18 cellular contexts compared by ENCODE assay signal in genomic region chr5:37867634-37868033, GRCh38. TPM values are rescaled to one million over a fixed set of nuclear protein-coding genes. Genes with fewer than 3 reads are reported as not detected.
A peak's percentile ranks its signal among the peaks of the same experiment; 100 is the strongest.
DNase-seq lines count a peak whose midpoint lies in the region; ATAC-seq and TF ChIP-seq lines count a peak whose summit lies in the region.
"Had no signal": no experiment of that assay in that cellular context is flagged by ENCODE, and none has a peak within 500 bp of the region (broad histone marks: within the 10 kb centered on the region; RNA-seq: fewer than 3 reads in every experiment).

No MANE protein-coding gene starts in this region.

- no peak overlapping the region for H3K4me2 ChIP-seq in mesendoderm (ENCODE audit: low read length)

- no peaks in the 10 kb centered on the region for H3K27me3 ChIP-seq in mesendoderm (ENCODE audit: insufficient read depth, low read length, poor library complexity)
- no peaks in the 10 kb centered on the region for H3K27me3 ChIP-seq in left lung
- H3K27me3 ChIP-seq: BE2C had no signal

- H3K9ac ChIP-seq in mesendoderm (ENCODE audit: low read length), result no peak overlapping the region

- TF ChIP-seq CTCF in astrocyte of the spinal cord (IDR thresholded peaks at IDR 0.05; ENCODE audit: low read depth, low read length) (no peak), left lung (IDR thresholded peaks at IDR 0.05) (no peak)

- no peak overlapping the region for H3K18ac ChIP-seq in mesendoderm (ENCODE audit: low read length)

- H3K36me3 ChIP-seq in mesendoderm (ENCODE audit: control insufficient read depth, insufficient read depth, low read length) (no peaks in the 10 kb centered on the region), left lung (no peaks in the 10 kb centered on the region)
- H3K36me3 ChIP-seq: BE2C had no signal

- no peak overlapping the region for H2BK5ac ChIP-seq in mesendoderm (ENCODE audit: low read length)

- H3K79me2 ChIP-seq in mesendoderm (ENCODE audit: control insufficient read depth, insufficient read depth, low read length), result no peaks in the 10 kb centered on the region

- no CpG with 5 or more reads among the region's 3 CpGs for WGBS in mesendoderm (ENCODE audit: extremely low coverage, insufficient coverage, low lambda C conversion rate)

- intact Hi-C loops in left lung (cut with DNase I), result no loop called here

- no peak overlapping the region for H2BK120ac ChIP-seq in mesendoderm (ENCODE audit: low read depth, low read length)

- no peaks in the 10 kb centered on the region for H3K79me1 ChIP-seq in mesendoderm (ENCODE audit: low read length)

- DNase-seq in AG08396 (ENCODE audit: low spot score) (peak; percentile 32), HT1080 (ENCODE audit: low read depth) (peak; percentile 13), astrocyte of the spinal cord (ENCODE audit: low read depth, low spot score) (peak; percentile 23), mesendoderm (peak; percentile 33), G401 (ENCODE audit: low spot score) (no peak), dermis blood vessel endothelial cell (no peak), mesenteric fat pad (ENCODE audit: low spot score) (no peak), left lung (no peak)
- DNase-seq: BE2C; CD8-positive, alpha-beta memory T cell; DND-41; H9; NCI-H1092 treated with DMSO at 0.1 percent for 48 hours; NCI-H1694; NCI-H446; NCI-H748 treated with DMSO at 0.1 percent for 48 hours; PC-3 had no signal

- H3K23ac ChIP-seq in mesendoderm (ENCODE audit: low read length), result no peak overlapping the region

- no peak overlapping the region for H4K8ac ChIP-seq in mesendoderm (ENCODE audit: low read depth, low read length)

- no peak overlapping the region for H2AK5ac ChIP-seq in mesendoderm (ENCODE audit: low read length)

- no peak overlapping the region for H4K5ac ChIP-seq in mesendoderm (ENCODE audit: low read length)

- H3K9me3 ChIP-seq in left lung, result no peaks in the 10 kb centered on the region
- H3K9me3 ChIP-seq: BE2C had no signal

- no peak overlapping the region for H2BK15ac ChIP-seq in mesendoderm (replicated peaks; ENCODE audit: low read depth)

- ATAC-seq in left lung, result no peak
- ATAC-seq: PC-3 had no signal

- H3K56ac ChIP-seq in mesendoderm (ENCODE audit: low read length), result no peak overlapping the region

- in situ Hi-C loops in astrocyte of the spinal cord (cut with HindIII; ENCODE audit: low sequenced_read_pairs), result no loop called here
- in situ Hi-C loops in G401 (cut with HindIII; ENCODE audit: low sequenced_read_pairs), result no loop called here

- H3K4ac ChIP-seq in mesendoderm (ENCODE audit: low read depth, low read length), result no peak overlapping the region

- no peak overlapping the region for H3K4me3 ChIP-seq in astrocyte of the spinal cord (ENCODE audit: low read depth, low read length)
- H3K4me3 ChIP-seq in mesendoderm (ENCODE audit: low read length), result no peak overlapping the region
- H3K4me3 ChIP-seq in left lung, result no peak overlapping the region

- H3K4me1 ChIP-seq in mesendoderm (ENCODE audit: control insufficient read depth, low read depth, low read length) (no peaks in the 10 kb centered on the region), left lung (no peaks in the 10 kb centered on the region)
- H3K4me1 ChIP-seq: BE2C had no signal

- no peak overlapping the region for H3K27ac ChIP-seq in mesendoderm (ENCODE audit: low read depth, low read length)
- no peak overlapping the region for H3K27ac ChIP-seq in left lung

RNA-seq across cellular contexts. Expression of gene GDNF, which starts 27.8 kb away (rescaled TPM):
- total RNA-seq in HT1080 (2014; rRNA removed; shearing (Covaris generic)), result 1.0 and 1.4 TPM in 2 replicates
- 2.3 and 3.2 TPM in 2 replicates for polyA plus RNA-seq in HT1080 (2015; cell fraction: cytosol; rRNA removed)
- polyA plus RNA-seq in HT1080 (2015; cell fraction: nucleus; rRNA removed), result 2.6 and 3.2 TPM in 2 replicates
- 2.8 TPM for polyA plus RNA-seq in mesendoderm (2013, experiment 1 of 2)
- polyA plus RNA-seq in mesendoderm (2013, experiment 2 of 2), result 3.1 TPM
- not detected in 2 replicates for total RNA-seq in G401 (2014; rRNA removed; shearing (Covaris generic))
- total RNA-seq in dermis blood vessel endothelial cell, result not detected in 2 replicates
- total RNA-seq in mesenteric fat pad, result 0.13 TPM
- not detected for total RNA-seq in left lung
- total RNA-seq: CD8-positive, alpha-beta memory T cell; H9; HT-29; PC-3 had no signal
- polyA plus RNA-seq: CD8-positive, alpha-beta memory T cell had no signal

Comparison
In these comparisons a context has a peak if more than half of its experiments do, and no peak if none do; other contexts are left out.
1. DNase-seq: peak in AG08396 (single experiment), HT1080 (single experiment), astrocyte of the spinal cord (single experiment) and mesendoderm (single experiment); none in G401 (single experiment), dermis blood vessel endothelial cell (single experiment), mesenteric fat pad (single experiment) and left lung (0 of 2).